In genomic region chr1:100443739-100444571, GRCh38 we compare ENCODE assay signal across 9 cellular contexts.
A peak's percentile ranks its signal among the peaks of the same experiment; 100 is the strongest.
DNase-seq lines count a peak whose midpoint lies in the region; ATAC-seq and TF ChIP-seq lines count a peak whose summit lies in the region.
"Had no signal": no experiment of that assay in that cellular context is flagged by ENCODE, and none has a peak within 500 bp of the region (broad histone marks: within the 10 kb centered on the region; RNA-seq: fewer than 3 reads in every experiment).

No MANE protein-coding gene starts in this region.

- peak overlapping the region; percentile 53 for H3K4me2 ChIP-seq in OCI-LY3 (ENCODE audit: low read length)

- TF ChIP-seq CTCF in OCI-LY3 (IDR thresholded peaks at IDR 0.05; ENCODE audit: low read depth, low read length) = no peak
- TF ChIP-seq CTCF in gastroesophageal sphincter (IDR thresholded peaks at IDR 0.05) = no peak

- H3K9me3 ChIP-seq in OCI-LY3 (ENCODE audit: insufficient read depth, low read length) (no peaks in the 10 kb centered on the region), gastroesophageal sphincter (no peaks in the 10 kb centered on the region)
- H3K9me3 ChIP-seq: thoracic aorta had no signal

- peak; percentile 29 to 34 for DNase-seq in erythroblast (lab: John Stamatoyannopoulos, UW)
- no peak for DNase-seq in stimulated activated naive B cell treated with anti-CD40 and anti-IgM and Interleukin-4, amounts not matched to agents 10 μg/mL and 1 μg/mL and 100 μg/mL, for 72 hours
- DNase-seq in cerebellar nuclear complex (lab: John Stamatoyannopoulos, UW) = no peak
- DNase-seq in RPMI8226 = no peak

- peaks cover 0 to 2% of the 10 kb centered on the region in 2 donors for H3K9me3 Mint-ChIP-seq in stimulated activated naive B cell treated with anti-CD40 and anti-IgM and Interleukin-4, amounts not matched to agents 10 μg/mL and 1 μg/mL and 100 μg/mL, for 72 hours

- H3K36me3 ChIP-seq in OCI-LY3 (replicated peaks; ENCODE audit: low read depth, low read length) (no peaks in the 10 kb centered on the region), gastroesophageal sphincter (peaks cover 0 to 11% of the 10 kb centered on the region in 2 donors)
- H3K36me3 ChIP-seq: thoracic aorta had no signal

- H3K36me3 Mint-ChIP-seq in stimulated activated naive B cell treated with anti-CD40 and anti-IgM and Interleukin-4, amounts not matched to agents 10 μg/mL and 1 μg/mL and 100 μg/mL, for 72 hours = peaks cover 7 to 18% of the 10 kb centered on the region in 2 donors

- no peaks in the 10 kb centered on the region for H3K27me3 Mint-ChIP-seq in stimulated activated naive B cell treated with anti-CD40 and anti-IgM and Interleukin-4, amounts not matched to agents 10 μg/mL and 1 μg/mL and 100 μg/mL, for 72 hours

- 28 to 49% methylated on average over 7 to 8 of the region's 8 CpGs for WGBS in gastroesophageal sphincter (ENCODE audit: low coverage in 1 of 2), 2 donors

- no peaks in the 10 kb centered on the region for H3K79me2 ChIP-seq in OCI-LY3 (ENCODE audit: low read length)

- H3K27me3 ChIP-seq in OCI-LY3 (ENCODE audit: low read depth, low read length) (no peaks in the 10 kb centered on the region), gastroesophageal sphincter (no peaks in the 10 kb centered on the region)

- H2AFZ ChIP-seq in OCI-LY3 (ENCODE audit: low read depth, low read length) = no peak overlapping the region

- no peak for TF ChIP-seq POLR2A in erythroblast (IDR thresholded peaks at IDR 0.05; ENCODE audit: low read length)
- TF ChIP-seq POLR2A in gastroesophageal sphincter (IDR thresholded peaks at IDR 0.05) = no peak

- H4K20me1 ChIP-seq in OCI-LY3 (ENCODE audit: insufficient read depth, low read length) = no peaks in the 10 kb centered on the region

- peak overlapping the region; percentile 54 to 77 for H3K4me3 Mint-ChIP-seq in stimulated activated naive B cell treated with anti-CD40 and anti-IgM and Interleukin-4, amounts not matched to agents 10 μg/mL and 1 μg/mL and 100 μg/mL, for 72 hours

- no peak overlapping the region for H3K4me3 ChIP-seq in OCI-LY3 (ENCODE audit: low read length)
- no peak overlapping the region for H3K4me3 ChIP-seq in gastroesophageal sphincter
- H3K4me3 ChIP-seq: thoracic aorta had no signal

- H3K4me1 ChIP-seq in OCI-LY3 (ENCODE audit: low read length) = peaks cover 10% of the 10 kb centered on the region
- H3K4me1 ChIP-seq in gastroesophageal sphincter = peaks cover 0 to 6% (median 0%) of the 10 kb centered on the region in 3 donors

- no peak overlapping the region for H3K27ac ChIP-seq in OCI-LY3 (ENCODE audit: low read length)
- peak overlapping the region in 2 of 4 donors; percentile 19 to 26 for H3K27ac ChIP-seq in gastroesophageal sphincter

- H3K9ac ChIP-seq in OCI-LY3 (ENCODE audit: low read length) = no peak overlapping the region

- peaks cover 9 to 19% of the 10 kb centered on the region in 2 donors for H3K4me1 Mint-ChIP-seq in stimulated activated naive B cell treated with anti-CD40 and anti-IgM and Interleukin-4, amounts not matched to agents 10 μg/mL and 1 μg/mL and 100 μg/mL, for 72 hours

- peak; percentile 80 for ATAC-seq in GM18498 (IDR thresholded peaks at IDR 0.05; ENCODE audit: unreplicated experiment)
- ATAC-seq in GM21723 (IDR thresholded peaks at IDR 0.05; ENCODE audit: unreplicated experiment) = peak; percentile 78
- ATAC-seq in stimulated activated naive B cell treated with anti-CD40 and anti-IgM and Interleukin-4, amounts not matched to agents 10 μg/mL and 1 μg/mL and 100 μg/mL, for 72 hours (replicated peaks) = peak; percentile 79 to 90
- ATAC-seq in gastroesophageal sphincter = no peak

- H3K27ac Mint-ChIP-seq in stimulated activated naive B cell treated with anti-CD40 and anti-IgM and Interleukin-4, amounts not matched to agents 10 μg/mL and 1 μg/mL and 100 μg/mL, for 72 hours = peak overlapping the region; percentile 56

- no peak for TF ChIP-seq EP300 in gastroesophageal sphincter (IDR thresholded peaks at IDR 0.05)

Comparison
In these comparisons a context has a peak if more than half of its experiments do, and no peak if none do; other contexts are left out.
1. DNase-seq: peak in erythroblast (2 of 2); none in stimulated activated naive B cell treated with anti-CD40 and anti-IgM and Interleukin-4, amounts not matched to agents 10 μg/mL and 1 μg/mL and 100 μg/mL, for 72 hours (single experiment), cerebellar nuclear complex (0 of 2) and RPMI8226 (single experiment).